ENCODE assay signal across 1 cellular context in the genomic region with DNA sequence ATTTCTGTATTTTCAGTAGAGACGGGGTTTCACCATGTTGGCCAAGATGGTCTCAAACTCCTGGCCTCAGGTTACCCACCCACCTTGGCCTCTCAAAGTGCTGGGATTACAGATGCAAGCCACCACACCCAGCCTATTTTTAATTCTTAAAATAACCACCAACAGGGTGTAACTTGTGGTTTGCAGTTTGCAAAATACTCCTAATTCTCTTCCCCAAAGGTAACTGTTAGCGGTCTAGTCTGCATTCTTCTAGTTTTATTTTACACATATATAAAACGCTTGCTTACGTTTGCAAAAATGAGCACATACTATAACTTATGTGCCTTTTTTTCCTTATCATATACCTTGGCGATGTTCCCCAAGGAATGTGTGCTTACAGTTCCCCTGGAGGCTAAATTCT.
TF ChIP-seq lines count a peak whose summit lies in the region.

No MANE protein-coding gene starts in this region.

TF ChIP-seq in GM12878, 131 proteins besides CTCF, POLR2A, EP300 and RAD21 (continued from another document):
- TF ChIP-seq, protein P1, sequence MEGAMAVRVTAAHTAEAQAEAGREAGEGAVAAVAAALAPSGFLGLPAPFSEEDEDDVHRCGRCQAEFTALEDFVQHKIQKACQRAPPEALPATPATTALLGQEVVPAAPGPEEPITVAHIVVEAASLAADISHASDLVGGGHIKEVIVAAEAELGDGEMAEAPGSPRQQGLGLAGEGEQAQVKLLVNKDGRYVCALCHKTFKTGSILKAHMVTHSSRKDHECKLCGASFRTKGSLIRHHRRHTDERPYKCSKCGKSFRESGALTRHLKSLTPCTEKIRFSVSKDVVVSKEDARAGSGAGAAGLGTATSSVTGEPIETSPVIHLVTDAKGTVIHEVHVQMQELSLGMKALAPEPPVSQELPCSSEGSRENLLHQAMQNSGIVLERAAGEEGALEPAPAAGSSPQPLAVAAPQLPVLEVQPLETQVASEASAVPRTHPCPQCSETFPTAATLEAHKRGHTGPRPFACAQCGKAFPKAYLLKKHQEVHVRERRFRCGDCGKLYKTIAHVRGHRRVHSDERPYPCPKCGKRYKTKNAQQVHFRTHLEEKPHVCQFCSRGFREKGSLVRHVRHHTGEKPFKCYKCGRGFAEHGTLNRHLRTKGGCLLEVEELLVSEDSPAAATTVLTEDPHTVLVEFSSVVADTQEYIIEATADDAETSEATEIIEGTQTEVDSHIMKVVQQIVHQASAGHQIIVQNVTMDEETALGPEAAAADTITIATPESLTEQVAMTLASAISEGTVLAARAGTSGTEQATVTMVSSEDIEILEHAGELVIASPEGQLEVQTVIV (IDR thresholded peaks at IDR 0.05; ENCODE audit: borderline replicate concordance, partially characterized antibody): no peak
- TF ChIP-seq CHD4 (IDR thresholded peaks at IDR 0.05) (no peak), PAX5 (IDR thresholded peaks at IDR 0.05; ENCODE audit: borderline replicate concordance, low read depth, low read length) (no peak), RUNX3 (IDR thresholded peaks at IDR 0.05; ENCODE audit: low read length) (peak; percentile 67)
- TF ChIP-seq, protein P2, sequence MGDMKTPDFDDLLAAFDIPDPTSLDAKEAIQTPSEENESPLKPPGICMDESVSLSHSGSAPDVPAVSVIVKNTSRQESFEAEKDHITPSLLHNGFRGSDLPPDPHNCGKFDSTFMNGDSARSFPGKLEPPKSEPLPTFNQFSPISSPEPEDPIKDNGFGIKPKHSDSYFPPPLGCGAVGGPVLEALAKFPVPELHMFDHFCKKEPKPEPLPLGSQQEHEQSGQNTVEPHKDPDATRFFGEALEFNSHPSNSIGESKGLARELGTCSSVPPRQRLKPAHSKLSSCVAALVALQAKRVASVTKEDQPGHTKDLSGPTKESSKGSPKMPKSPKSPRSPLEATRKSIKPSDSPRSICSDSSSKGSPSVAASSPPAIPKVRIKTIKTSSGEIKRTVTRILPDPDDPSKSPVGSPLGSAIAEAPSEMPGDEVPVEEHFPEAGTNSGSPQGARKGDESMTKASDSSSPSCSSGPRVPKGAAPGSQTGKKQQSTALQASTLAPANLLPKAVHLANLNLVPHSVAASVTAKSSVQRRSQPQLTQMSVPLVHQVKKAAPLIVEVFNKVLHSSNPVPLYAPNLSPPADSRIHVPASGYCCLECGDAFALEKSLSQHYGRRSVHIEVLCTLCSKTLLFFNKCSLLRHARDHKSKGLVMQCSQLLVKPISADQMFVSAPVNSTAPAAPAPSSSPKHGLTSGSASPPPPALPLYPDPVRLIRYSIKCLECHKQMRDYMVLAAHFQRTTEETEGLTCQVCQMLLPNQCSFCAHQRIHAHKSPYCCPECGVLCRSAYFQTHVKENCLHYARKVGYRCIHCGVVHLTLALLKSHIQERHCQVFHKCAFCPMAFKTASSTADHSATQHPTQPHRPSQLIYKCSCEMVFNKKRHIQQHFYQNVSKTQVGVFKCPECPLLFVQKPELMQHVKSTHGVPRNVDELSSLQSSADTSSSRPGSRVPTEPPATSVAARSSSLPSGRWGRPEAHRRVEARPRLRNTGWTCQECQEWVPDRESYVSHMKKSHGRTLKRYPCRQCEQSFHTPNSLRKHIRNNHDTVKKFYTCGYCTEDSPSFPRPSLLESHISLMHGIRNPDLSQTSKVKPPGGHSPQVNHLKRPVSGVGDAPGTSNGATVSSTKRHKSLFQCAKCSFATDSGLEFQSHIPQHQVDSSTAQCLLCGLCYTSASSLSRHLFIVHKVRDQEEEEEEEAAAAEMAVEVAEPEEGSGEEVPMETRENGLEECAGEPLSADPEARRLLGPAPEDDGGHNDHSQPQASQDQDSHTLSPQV (IDR thresholded peaks at IDR 0.05): no peak
